ENCODE assay signal across 8 cellular contexts in the genomic region with DNA sequence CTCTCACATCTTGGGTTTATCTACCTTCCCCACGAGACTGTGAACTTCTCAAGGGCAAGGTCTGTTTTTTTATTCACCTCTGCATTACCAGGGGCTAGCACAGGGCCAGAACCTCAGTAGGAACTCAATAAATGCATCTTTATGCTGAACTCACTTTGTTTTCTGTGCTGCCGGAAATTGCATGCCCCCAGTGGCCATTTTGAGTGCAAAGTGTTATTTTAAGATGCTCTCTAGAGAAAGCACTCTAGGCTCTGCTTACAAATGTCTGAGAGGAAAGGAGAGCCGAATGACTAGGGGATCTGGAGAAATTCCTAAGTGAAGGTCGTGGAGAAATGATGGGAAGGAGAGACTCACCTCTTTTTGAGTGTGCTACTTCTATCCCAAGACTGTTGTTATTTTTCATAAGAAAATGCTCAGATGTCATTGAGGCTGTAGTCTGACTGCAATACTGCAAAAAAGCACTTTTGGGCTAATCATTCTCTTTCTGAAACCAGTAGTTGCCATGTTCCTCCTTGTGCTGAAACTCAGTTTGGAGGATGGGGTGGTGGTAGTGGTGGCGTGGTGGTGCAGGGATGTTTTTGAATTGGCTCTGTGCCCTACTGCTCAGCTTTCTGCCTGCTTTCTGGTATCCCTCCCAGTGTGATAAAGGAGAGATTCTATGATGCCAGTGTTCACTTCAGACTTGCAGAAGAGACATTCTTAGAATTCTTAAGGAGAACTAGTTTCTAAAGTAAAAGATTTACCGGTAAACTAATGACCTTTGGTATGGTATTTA. TPM values are rescaled to one million over a fixed set of nuclear protein-coding genes. Genes with fewer than 3 reads are reported as not detected.
DNase-seq lines count a peak whose midpoint lies in the region; ATAC-seq, FAIRE-seq and TF ChIP-seq lines count a peak whose summit lies in the region.

No MANE protein-coding gene starts in this region.

- CTCF ChIA-PET in HepG2 (lab: Yijun Ruan, JAX; ENCODE audit: low intra/inter-chr PET ratio, low total read pairs) = no interaction called here

- peaks cover 38% of the 10 kb centered on the region for H3K4me1 Mint-ChIP-seq in stimulated activated effector memory CD8-positive, alpha-beta T cell treated with anti-CD3 and anti-CD28 coated beads, Interleukin-12 subunit alpha, Interleukin-12 subunit beta, amount 100 ng/mL, for 72 hours

- no peak for FAIRE-seq in HepG2 (lab: Jason Lieb, UNC)

- H3K79me2 ChIP-seq in HepG2 (ENCODE audit: insufficient read depth, low read length) = no peaks in the 10 kb centered on the region

- WGBS in liver = 40% methylated on average over 6 of the region's 6 CpGs
- 0% methylated on average over 5 of the region's 6 CpGs for WGBS in HepG2 (ENCODE audit: low lambda C conversion rate)
- WGBS in heart right ventricle, 2 donors = 19 to 21% methylated on average over 6 of the region's 6 CpGs

- intact Hi-C loops in HepG2 (cut with micrococcal nuclease; ENCODE audit: unreplicated experiment) (no loop called here), heart right ventricle (cut with DNase I) (no loop called here)

- H3K9me3 ChIP-seq in liver (ENCODE audit: control insufficient read depth in 4 of 4, low read length in 3 of 4) (peaks cover 0 to 2% (median 0%) of the 10 kb centered on the region in 4 donors), HepG2 (ENCODE audit: low read length) (no peaks in the 10 kb centered on the region), heart right ventricle (peaks cover 0 to 4% (median 0%) of the 10 kb centered on the region in 11 donors)

- no peak overlapping the region for H2AFZ ChIP-seq in HepG2 (ENCODE audit: low read length)

- peak overlapping the region; percentile 91 for H3K27ac Mint-ChIP-seq in stimulated activated effector memory CD8-positive, alpha-beta T cell treated with anti-CD3 and anti-CD28 coated beads, Interleukin-12 subunit alpha, Interleukin-12 subunit beta, amount 100 ng/mL, for 72 hours

- TF ChIP-seq RAD21 in liver (IDR thresholded peaks at IDR 0.05) (peak in 1 of 2 donors; percentile 33), HepG2 (CRISPR knock-in tag; IDR thresholded peaks at IDR 0.05) (no peak)

- TF ChIP-seq EP300 in HepG2 (IDR thresholded peaks at IDR 0.05; ENCODE audit: low read depth in 2 of 2, low read length in 2 of 2) (no peak), HepG2 (CRISPR knock-in tag; IDR thresholded peaks at IDR 0.05; ENCODE audit: borderline replicate concordance) (no peak)

- POLR2A ChIA-PET in HepG2 (lab: Yijun Ruan, JAX) = no interaction called here

- peak overlapping the region; percentile 66 for H3K4me3 Mint-ChIP-seq in stimulated activated effector memory CD8-positive, alpha-beta T cell treated with anti-CD3 and anti-CD28 coated beads, Interleukin-12 subunit alpha, Interleukin-12 subunit beta, amount 100 ng/mL, for 72 hours

- DNase-seq in HepG2 (ENCODE audit: low spot score) (no peak), NCI-H2227 (lab: John Stamatoyannopoulos, UW; ENCODE audit: unreplicated experiment) (peak; percentile 49), activated T-helper 1 cell treated with Interleukin-2 at 50 U/mL for 16 hours (ENCODE audit: low read depth) (peak; percentile 23), heart right ventricle (no peak), D341Med (ENCODE audit: low spot score) (no peak)
- DNase-seq in stimulated activated effector memory CD8-positive, alpha-beta T cell treated with anti-CD3 and anti-CD28 coated beads, Interleukin-12 subunit alpha, Interleukin-12 subunit beta, amount 100 ng/mL, for 72 hours (ENCODE audit: low spot score in 2 of 2) = peak in 1 of 2 donors; percentile 59

- ATAC-seq in HepG2 = no peak
- peak; percentile 69 for ATAC-seq in HG02642 (IDR thresholded peaks at IDR 0.05; ENCODE audit: poor library complexity, unreplicated experiment)
- ATAC-seq in heart right ventricle = peak in 3 of 8 donors; percentile 37 to 58 (median 41)
- ATAC-seq in stimulated activated effector memory CD8-positive, alpha-beta T cell treated with anti-CD3 and anti-CD28 coated beads, Interleukin-12 subunit alpha, Interleukin-12 subunit beta, amount 100 ng/mL, for 72 hours = peak; percentile 68

- H3K9ac ChIP-seq in liver (ENCODE audit: low read depth in 1 of 2, low read length in 2 of 2) = peak overlapping the region in 1 of 2 donors; percentile 6
- no peak overlapping the region for H3K9ac ChIP-seq in HepG2 (ENCODE audit: insufficient read depth, low read depth, low read length)

- no peak overlapping the region for H3K4me2 ChIP-seq in HepG2 (ENCODE audit: low read depth, low read length)

- H3K27me3 ChIP-seq in liver (ENCODE audit: control insufficient read depth in 4 of 4, insufficient read depth in 4 of 4, low read length in 3 of 4) (peaks cover 0 to 2% (median 0%) of the 10 kb centered on the region in 4 donors), HepG2 (ENCODE audit: control insufficient read depth in 1 of 2, insufficient read depth in 2 of 2, low read length in 2 of 2) (no peaks in the 10 kb centered on the region), heart right ventricle (peaks cover 0 to 6% (median 0%) of the 10 kb centered on the region in 7 donors)

- peaks cover under 1% of the 10 kb centered on the region for H3K36me3 Mint-ChIP-seq in stimulated activated effector memory CD8-positive, alpha-beta T cell treated with anti-CD3 and anti-CD28 coated beads, Interleukin-12 subunit alpha, Interleukin-12 subunit beta, amount 100 ng/mL, for 72 hours

- no peak for TF ChIP-seq POLR2A in HepG2 (IDR thresholded peaks at IDR 0.05; ENCODE audit: insufficient read depth in 1 of 2, low read depth in 2 of 2, low read length in 2 of 2)

- no peaks in the 10 kb centered on the region for H3K4me1 ChIP-seq in liver (ENCODE audit: control insufficient read depth in 4 of 4, insufficient read depth in 4 of 4, low read length in 3 of 4)
- no peaks in the 10 kb centered on the region for H3K4me1 ChIP-seq in HepG2 (ENCODE audit: insufficient read depth, low read length)
- H3K4me1 ChIP-seq in heart right ventricle = peaks cover 0 to 30% (median 0%) of the 10 kb centered on the region in 9 donors

- TF ChIP-seq CTCF in liver (IDR thresholded peaks at IDR 0.05; ENCODE audit: low read depth, low read length, missing input control) (peak; percentile 14), HepG2 (CRISPR knock-in tag; IDR thresholded peaks at IDR 0.05) (no peak), heart right ventricle (IDR thresholded peaks at IDR 0.05) (peak in 6 of 9 donors; percentile 14 to 39 (median 22))

- H3K36me3 ChIP-seq in liver (ENCODE audit: control insufficient read depth in 4 of 4, insufficient read depth in 3 of 4, low read depth in 1 of 4, low read length in 3 of 4) = no peaks in the 10 kb centered on the region
- H3K36me3 ChIP-seq in HepG2 (replicated peaks in 1 of 2; ENCODE audit: control insufficient read depth in 1 of 2, insufficient read depth in 2 of 2, low read length in 2 of 2) = no peaks in the 10 kb centered on the region
- H3K36me3 ChIP-seq in heart right ventricle = no peaks in the 10 kb centered on the region

- BruUV-seq in HepG2 (replicated peaks; lab: Mats Ljungman, UMichigan) = no TSS peak

- peaks cover 3% of the 10 kb centered on the region for H3K9me3 Mint-ChIP-seq in stimulated activated effector memory CD8-positive, alpha-beta T cell treated with anti-CD3 and anti-CD28 coated beads, Interleukin-12 subunit alpha, Interleukin-12 subunit beta, amount 100 ng/mL, for 72 hours

- H4K20me1 ChIP-seq in HepG2 (ENCODE audit: insufficient read depth, low read length) = no peaks in the 10 kb centered on the region

- H3K27ac ChIP-seq in liver (ENCODE audit: low read depth in 1 of 2, low read length in 2 of 2) (no peak overlapping the region), HepG2 (ENCODE audit: extremely low read length, insufficient read depth, low read length) (no peak overlapping the region), heart right ventricle (peak overlapping the region in 4 of 10 donors; percentile 9 to 68 (median 32))

- in situ Hi-C loops in HepG2 (cut with HindIII; ENCODE audit: extremely low pct_ligation_motif_present, low pct_unique_long_range_greater_than_20kb) = no loop called here

- no peak overlapping the region for H3K4me3 ChIP-seq in liver (ENCODE audit: low read depth in 1 of 3, low read length in 3 of 3)
- H3K4me3 ChIP-seq in HepG2 (replicated peaks in 1 of 3; ENCODE audit: insufficient read depth in 1 of 3, low read depth in 2 of 3, low read length in 3 of 3) = no peak overlapping the region
- H3K4me3 ChIP-seq in heart right ventricle = peak overlapping the region in 1 of 10 donors; percentile 4

TF ChIP-seq in liver, 16 proteins besides CTCF, POLR2A, EP300 and RAD21 (continues in another document):
- peak; percentile 56 for TF ChIP-seq YY1 (IDR thresholded peaks at IDR 0.05)

TF ChIP-seq in HepG2, 621 proteins besides CTCF, POLR2A, EP300 and RAD21 (continues in another document):
- TF ChIP-seq ZNF549 (CRISPR knock-in tag; IDR thresholded peaks at IDR 0.05) (no peak), POGZ (CRISPR knock-in tag; IDR thresholded peaks at IDR 0.05) (no peak), MTF2 (CRISPR knock-in tag; IDR thresholded peaks at IDR 0.05; ENCODE audit: borderline replicate concordance) (no peak)

RNA-seq across cellular contexts. Expression of a gene that starts 41.3 kb away (rescaled TPM):
- total RNA-seq in liver = 1 to 10 TPM; 4.9 to 9.3 TPM
- 1 to 10 TPM; 1.3 to 2.6 TPM for polyA plus RNA-seq in liver
- 0.02 TPM in 1 of 2 replicates, not detected in the other for total RNA-seq in HepG2 (2016; rRNA removed; fragmentation: Illumina TruSeq; extraction: Trizol)
- total RNA-seq in HepG2 (2016; cell fraction: cytosol; rRNA removed; fragmentation: Illumina TruSeq; extraction: Trizol; ENCODE audit: low read depth) = not detected in 2 replicates
- total RNA-seq in HepG2 (2016; cell fraction: insoluble cytoplasmic fraction; rRNA removed; fragmentation: Illumina TruSeq; extraction: Trizol) = 0.03 and 0.09 TPM in 2 replicates
- total RNA-seq in HepG2 (2016; cell fraction: membrane; rRNA removed; fragmentation: Illumina TruSeq; extraction: Trizol) = not detected in 2 replicates
- not detected in 2 replicates for total RNA-seq in HepG2 (2016; cell fraction: nucleus; rRNA removed; fragmentation: Illumina TruSeq; extraction: Trizol)
- polyA plus RNA-seq in HepG2 (2011; rRNA removed) = 0.04 and 0.12 TPM in 2 replicates
- polyA plus RNA-seq in HepG2 (2011; cell fraction: cytosol; rRNA removed) = 0.01 and 0.03 TPM in 2 replicates
- polyA plus RNA-seq in HepG2 (2011; cell fraction: nucleus; rRNA removed) = 0.10 and 0.17 TPM in 2 replicates
- polyA plus RNA-seq in HepG2 (2012) = 0.04 TPM in 1 of 2 replicates, not detected in the other
- polyA plus RNA-seq in HepG2 (2016; cell fraction: cytosol; fragmentation: Illumina TruSeq; extraction: Trizol; ENCODE audit: low read depth) = 0.18 TPM in 1 of 2 replicates, not detected in the other
- not detected in 2 replicates for polyA plus RNA-seq in HepG2 (2016; cell fraction: insoluble cytoplasmic fraction; fragmentation: Illumina TruSeq; extraction: Trizol; ENCODE audit: low read depth)
- not detected in 2 replicates for polyA plus RNA-seq in HepG2 (2016; cell fraction: membrane; fragmentation: Illumina TruSeq; extraction: Trizol; ENCODE audit: low read depth)
- not detected in 2 replicates for polyA plus RNA-seq in HepG2 (2016; cell fraction: nucleus; fragmentation: Illumina TruSeq; extraction: Trizol; ENCODE audit: insufficient read depth, low read depth)
- polyA minus RNA-seq in HepG2 (2011; rRNA and poly(A)+ RNA removed; ENCODE audit: low replicate concordance) = 0.02 and 0.28 TPM in 2 replicates
- polyA minus RNA-seq in HepG2 (2011; cell fraction: cytosol; rRNA and poly(A)+ RNA removed) = 0.09 TPM in 1 of 2 replicates, not detected in the other
- polyA minus RNA-seq in HepG2 (2011; cell fraction: nucleus; rRNA and poly(A)+ RNA removed) = 0.12 and 0.39 TPM in 2 replicates
- 1 to 10 TPM; 1.3 to 9.4 (median 3.0) TPM for total RNA-seq in heart right ventricle
- 1 to 10 TPM; 3.0 to 6.4 TPM for polyA plus RNA-seq in heart right ventricle

Comparison
In these comparisons a context has a peak if more than half of its experiments do, and no peak if none do; other contexts are left out.
1. DNase-seq: peak in NCI-H2227 (single experiment) and activated T-helper 1 cell treated with Interleukin-2 at 50 U/mL for 16 hours (single experiment); none in HepG2 (single experiment), heart right ventricle (0 of 2) and D341Med (single experiment).